In the genomic region with DNA sequence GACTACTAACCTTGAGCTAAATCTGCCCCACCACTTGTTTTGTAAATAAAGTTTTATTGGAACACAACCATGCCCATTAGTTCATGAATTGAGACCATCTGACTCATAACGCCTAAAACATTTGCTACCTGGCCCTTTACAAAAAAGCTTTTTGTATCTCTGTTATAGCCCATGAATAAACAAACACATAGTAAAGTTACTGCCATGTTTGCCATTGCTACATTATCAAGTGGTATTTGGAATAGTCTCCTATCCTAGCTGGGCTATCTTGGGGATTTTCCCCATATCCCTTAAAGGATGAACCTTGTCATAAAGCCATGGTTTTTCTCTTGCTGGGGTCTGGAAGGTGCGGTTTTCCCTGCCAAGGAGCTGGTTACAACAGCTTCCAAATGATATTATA, we compare ENCODE assay signal across 26 cellular contexts.
"Had no signal": no experiment of that assay in that cellular context is flagged by ENCODE, and none has a peak within 500 bp of the region (broad histone marks: within the 10 kb centered on the region; RNA-seq: fewer than 3 reads in every experiment).

No MANE protein-coding gene starts in this region.

- H3K27ac ChIP-seq: coronary artery, epithelial cell of prostate, esophagus squamous epithelium, gastrocnemius medialis, heart right ventricle, left lung, lower lobe of right lung had no signal

- H3K4me1 ChIP-seq: esophagus squamous epithelium, gastrocnemius medialis, heart right ventricle, left lung, lower lobe of right lung had no signal

- H3K36me3 ChIP-seq: esophagus squamous epithelium, gastrocnemius medialis, heart right ventricle, left lung, lower lobe of right lung had no signal

- H3K4me3 ChIP-seq: coronary artery, esophagus squamous epithelium, gastrocnemius medialis, heart right ventricle, left lung, lower lobe of right lung, mucosa of descending colon had no signal

- H3K27me3 ChIP-seq: esophagus squamous epithelium, gastrocnemius medialis, left lung had no signal

- FAIRE-seq: endometrium, islet of Langerhans, keratinocyte had no signal

- ATAC-seq: effector memory CD8-positive, alpha-beta T cell; esophagus mucosa; gastrocnemius medialis; heart right ventricle; left cardiac atrium; left lung; left ventricle myocardium superior; lower lobe of right lung; mucosa of descending colon; naive thymus-derived CD8-positive, alpha-beta T cell had no signal

- H3K9me3 ChIP-seq: esophagus squamous epithelium, gastrocnemius medialis, heart right ventricle, left lung, lower lobe of right lung, mucosa of descending colon had no signal

- DNase-seq: effector CD8-positive, alpha-beta T cell; effector memory CD8-positive, alpha-beta T cell; endodermal cell; erythroblast; esophagus squamous epithelium; foreskin fibroblast; foreskin melanocyte; gastrocnemius medialis; glutamatergic neuron; head of caudate nucleus; heart right ventricle; hippocampal formation; left cardiac atrium; left lung; left ventricle myocardium superior; lower lobe of right lung; mesenchymal stem cell; mucosa of descending colon; naive B cell; naive thymus-derived CD8-positive, alpha-beta T cell had no signal
